ENCODE assay signal across 19 cellular contexts in genomic region chr12:54356228-54356627, GRCh38. TPM values are rescaled to one million over a fixed set of nuclear protein-coding genes. Genes with fewer than 3 reads are reported as not detected.
A peak's percentile ranks its signal among the peaks of the same experiment; 100 is the strongest.
DNase-seq lines count a peak whose midpoint lies in the region; ATAC-seq and TF ChIP-seq lines count a peak whose summit lies in the region.
"Had no signal": no experiment of that assay in that cellular context is flagged by ENCODE, and none has a peak within 500 bp of the region (broad histone marks: within the 10 kb centered on the region; RNA-seq: fewer than 3 reads in every experiment).

No MANE protein-coding gene starts in this region.

- TF ChIP-seq CTCF in OCI-LY1 (IDR thresholded peaks at IDR 0.05; ENCODE audit: low read length): no peak
- no peak for TF ChIP-seq CTCF in glutamatergic neuron (IDR thresholded peaks at IDR 0.05; ENCODE audit: partially characterized antibody, unreplicated experiment)
- TF ChIP-seq CTCF in omental fat pad (IDR thresholded peaks at IDR 0.05): no peak

- in situ Hi-C loops in GM23248 (cut with MboI): no loop called here

- H4K91ac ChIP-seq in trophoblast cell (ENCODE audit: low read depth, low read length): peak overlapping the region; percentile 45

- WGBS in trophoblast cell (ENCODE audit: extremely low coverage, insufficient coverage, insufficient read length): no CpG with 5 or more reads among the region's 3 CpGs
- WGBS in GM23248 (ENCODE audit: low coverage in 1 of 2, low lambda C conversion rate in 2 of 2, missing lambda C conversion rate in 2 of 2), 2 experiments: 42 to 59% methylated on average over 3 of the region's 3 CpGs

- H3K9me2 ChIP-seq in OCI-LY1 (ENCODE audit: low read depth, low read length): no peaks in the 10 kb centered on the region
- no peaks in the 10 kb centered on the region for H3K9me2 ChIP-seq in GM23248 (ENCODE audit: insufficient read depth)

- H3K36me3 Mint-ChIP-seq in glutamatergic neuron (ENCODE audit: unreplicated experiment): peaks cover 3% of the 10 kb centered on the region

- no peaks in the 10 kb centered on the region for H3K27me3 ChIP-seq in BLaER1 treated with 17β-estradiol and CSF1 and Interleukin-3, amounts not matched to agents 10 nM and 100 nM
- H3K27me3 ChIP-seq in OCI-LY1 (ENCODE audit: insufficient read depth, low read length) (no peaks in the 10 kb centered on the region), trophoblast cell (ENCODE audit: insufficient read depth, low read length) (no peaks in the 10 kb centered on the region), GM23248 (replicated peaks; ENCODE audit: insufficient read depth) (no peaks in the 10 kb centered on the region)
- H3K27me3 ChIP-seq: heart right ventricle had no signal

- peak overlapping the region in 6 of 11 experiments; percentile 95 to 98 (median 97); a peak in 5 of 22 replicates for H3K4me2 ChIP-seq in BLaER1 treated with 17β-estradiol and CSF1 and Interleukin-3, amounts not matched to agents 10 nM and 100 nM
- H3K4me2 ChIP-seq in OCI-LY1 (ENCODE audit: low read length) (peak overlapping the region; percentile 96; the same call in 1 of the 2 replicates), trophoblast cell (ENCODE audit: low read length) (no peak overlapping the region), GM23248 (ENCODE audit: unreplicated experiment) (no peak overlapping the region)

- peaks cover 47 to 86% (median 63%) of the 10 kb centered on the region in 10 experiments for H3K4me1 ChIP-seq in BLaER1 treated with 17β-estradiol and CSF1 and Interleukin-3, amounts not matched to agents 10 nM and 100 nM
- H3K4me1 ChIP-seq in OCI-LY1 (ENCODE audit: insufficient read depth, low read length, severe bottlenecking) (peaks cover 30% of the 10 kb centered on the region), trophoblast cell (ENCODE audit: control insufficient read depth in 1 of 2, insufficient read depth in 2 of 2, low read length in 2 of 2) (peaks cover 45 to 60% of the 10 kb centered on the region in 2 experiments), GM23248 (ENCODE audit: insufficient read depth) (peaks cover 42% of the 10 kb centered on the region)

- H3K36me3 ChIP-seq in BLaER1 treated with 17β-estradiol and CSF1 and Interleukin-3, amounts not matched to agents 10 nM and 100 nM: peaks cover 2 to 43% (median 13%) of the 10 kb centered on the region in 11 experiments
- H3K36me3 ChIP-seq in OCI-LY1 (ENCODE audit: insufficient read depth, low read length) (peaks cover 4% of the 10 kb centered on the region; the same call in 1 of the 2 replicates), trophoblast cell (ENCODE audit: control insufficient read depth in 1 of 2, insufficient read depth in 2 of 2, low read length in 2 of 2) (peaks cover 0 to 1% of the 10 kb centered on the region in 2 experiments), GM23248 (ENCODE audit: low read depth) (no peaks in the 10 kb centered on the region)

- H3K79me1 ChIP-seq in trophoblast cell (ENCODE audit: low read length): peaks cover 22% of the 10 kb centered on the region

- H3K79me2 ChIP-seq in OCI-LY1 (ENCODE audit: insufficient read depth, low read length) (no peaks in the 10 kb centered on the region), trophoblast cell (ENCODE audit: control insufficient read depth, insufficient read depth, low read length, poor library complexity) (peaks cover 3% of the 10 kb centered on the region), GM23248 (ENCODE audit: insufficient read depth) (no peaks in the 10 kb centered on the region)

- peak overlapping the region; percentile 68 for H2BK12ac ChIP-seq in trophoblast cell (ENCODE audit: low read length)

- H2AFZ ChIP-seq in OCI-LY1 (ENCODE audit: low read length) (no peak overlapping the region), trophoblast cell (ENCODE audit: insufficient read depth, low read length, poor library complexity) (no peak overlapping the region), GM23248 (no peak overlapping the region)

- no peak for DNase-seq in glutamatergic neuron
- DNase-seq in trophoblast cell: no peak
- DNase-seq in substantia nigra (lab: John Stamatoyannopoulos, UW): no peak
- no peak for DNase-seq in omental fat pad (ENCODE audit: low spot score)
- no peak for DNase-seq in GM23248
- no peak for DNase-seq in EL
- DNase-seq: activated CD8-positive, alpha-beta memory T cell treated with anti-CD3 and anti-CD28 coated beads, Interleukin-2, amount 50 U/mL, for 48 hours; activated naive CD8-positive, alpha-beta T cell treated with anti-CD3 and anti-CD28 coated beads, Interleukin-2, amount 50 U/mL, for 24 hours; heart right ventricle; Kasumi-1; naive thymus-derived CD8-positive, alpha-beta T cell; stimulated activated naive CD8-positive, alpha-beta T cell treated with anti-CD3 and anti-CD28 coated beads, Interleukin-15, Interleukin-2, amounts not matched to agents 100 U/mL and 50 U/mL, for 24 hours; SW 1271 had no signal

- H3K4me3 Mint-ChIP-seq in glutamatergic neuron (ENCODE audit: unreplicated experiment): peak overlapping the region; percentile 56
- H3K4me3 Mint-ChIP-seq: activated naive CD8-positive, alpha-beta T cell treated with anti-CD3 and anti-CD28 coated beads, Interleukin-2, amount 50 U/mL, for 24 hours; central memory CD8-positive, alpha-beta T cell had no signal

- H2BK120ac ChIP-seq in trophoblast cell (ENCODE audit: insufficient read depth, low read length, poor library complexity): no peak overlapping the region

- H3K27ac ChIP-seq in BLaER1 treated with 17β-estradiol and CSF1 and Interleukin-3, amounts not matched to agents 10 nM and 100 nM: peak overlapping the region in 3 of 11 experiments; percentile 8 to 16 (median 12); a peak in 4 of 22 replicates
- H3K27ac ChIP-seq in OCI-LY1 (ENCODE audit: low read depth, low read length, poor library complexity, severe bottlenecking): peak overlapping the region; percentile 79
- peak overlapping the region; percentile 77 for H3K27ac ChIP-seq in trophoblast cell (ENCODE audit: low read depth, low read length)
- H3K27ac ChIP-seq in substantia nigra (ENCODE audit: low read depth, low read length, poor library complexity, severe bottlenecking): no peak overlapping the region
- H3K27ac ChIP-seq in GM23248: no peak overlapping the region
- H3K27ac ChIP-seq: heart right ventricle had no signal

- peaks cover 0 to 59% (median 0%) of the 10 kb centered on the region in 11 experiments; a peak in 6 of 22 replicates for H4K20me1 ChIP-seq in BLaER1 treated with 17β-estradiol and CSF1 and Interleukin-3, amounts not matched to agents 10 nM and 100 nM
- H4K20me1 ChIP-seq in OCI-LY1 (ENCODE audit: insufficient read depth, low read length) (no peaks in the 10 kb centered on the region), GM23248 (ENCODE audit: insufficient read depth) (no peaks in the 10 kb centered on the region)

- H3K4me1 Mint-ChIP-seq in glutamatergic neuron (ENCODE audit: low read depth, unreplicated experiment): peaks cover 48% of the 10 kb centered on the region

- peaks cover 11% of the 10 kb centered on the region for H3K27me3 Mint-ChIP-seq in glutamatergic neuron (ENCODE audit: unreplicated experiment)
- H3K27me3 Mint-ChIP-seq: activated naive CD8-positive, alpha-beta T cell treated with anti-CD3 and anti-CD28 coated beads, Interleukin-2, amount 50 U/mL, for 24 hours; central memory CD8-positive, alpha-beta T cell; naive thymus-derived CD8-positive, alpha-beta T cell had no signal

- H2BK5ac ChIP-seq in trophoblast cell (ENCODE audit: low read depth, low read length, poor library complexity): peak overlapping the region; percentile 44

- H2AK5ac ChIP-seq in trophoblast cell (ENCODE audit: low read length): peak overlapping the region; percentile 49

- H3F3A ChIP-seq in OCI-LY1 (ENCODE audit: insufficient read depth, low read length) (no peaks in the 10 kb centered on the region), GM23248 (ENCODE audit: insufficient read depth) (peaks cover 28% of the 10 kb centered on the region)

- H3K4me3 ChIP-seq in BLaER1 treated with 17β-estradiol and CSF1 and Interleukin-3, amounts not matched to agents 10 nM and 100 nM: no peak overlapping the region
- no peak overlapping the region for H3K4me3 ChIP-seq in OCI-LY1 (ENCODE audit: low read depth, low read length, poor library complexity, severe bottlenecking)
- H3K4me3 ChIP-seq in trophoblast cell (ENCODE audit: low read depth, low read length): no peak overlapping the region
- no peak overlapping the region for H3K4me3 ChIP-seq in GM23248
- H3K4me3 ChIP-seq: heart right ventricle had no signal

- no peak overlapping the region for H3K4ac ChIP-seq in trophoblast cell (ENCODE audit: low read depth, low read length)

- H3K9me3 Mint-ChIP-seq in glutamatergic neuron (ENCODE audit: unreplicated experiment): peaks cover 7% of the 10 kb centered on the region
- H3K9me3 Mint-ChIP-seq: activated naive CD8-positive, alpha-beta T cell treated with anti-CD3 and anti-CD28 coated beads, Interleukin-2, amount 50 U/mL, for 24 hours; central memory CD8-positive, alpha-beta T cell; naive thymus-derived CD8-positive, alpha-beta T cell had no signal

- H3K14ac ChIP-seq in trophoblast cell (ENCODE audit: low read length): no peak overlapping the region

- peak overlapping the region in 4 of 11 experiments; percentile 11 to 90 (median 20); a peak in 6 of 22 replicates for H3K9ac ChIP-seq in BLaER1 treated with 17β-estradiol and CSF1 and Interleukin-3, amounts not matched to agents 10 nM and 100 nM
- H3K9ac ChIP-seq in OCI-LY1 (ENCODE audit: low read length): no peak overlapping the region; the same call in 1 of the 2 replicates
- no peak overlapping the region for H3K9ac ChIP-seq in trophoblast cell (ENCODE audit: low read length)
- H3K9ac ChIP-seq in GM23248: no peak overlapping the region

- no peak overlapping the region for H3K18ac ChIP-seq in trophoblast cell (ENCODE audit: low read length)

- H4K8ac ChIP-seq in trophoblast cell (ENCODE audit: low read depth, low read length): no peak overlapping the region

- no peak overlapping the region for H3K23ac ChIP-seq in trophoblast cell (ENCODE audit: low read length)

- H3K27ac Mint-ChIP-seq in glutamatergic neuron (ENCODE audit: unreplicated experiment): peak overlapping the region; percentile 29
- H3K27ac Mint-ChIP-seq: activated naive CD8-positive, alpha-beta T cell treated with anti-CD3 and anti-CD28 coated beads, Interleukin-2, amount 50 U/mL, for 24 hours had no signal

- H4K12ac ChIP-seq in trophoblast cell (ENCODE audit: low read depth, low read length): no peak overlapping the region

- no peak for ATAC-seq in omental fat pad (ENCODE audit: low FRiP score)
- ATAC-seq: activated CD4-positive, CD25-positive, alpha-beta regulatory T cell treated with anti-CD3 and anti-CD28 coated beads, Interleukin-2, amount 50 U/mL, for 24 hours; activated naive CD8-positive, alpha-beta T cell treated with anti-CD3 and anti-CD28 coated beads, Interleukin-2, amount 50 U/mL, for 24 hours; HCT116; heart right ventricle; naive thymus-derived CD8-positive, alpha-beta T cell; stimulated activated naive CD8-positive, alpha-beta T cell treated with anti-CD3 and anti-CD28 coated beads, Interleukin-15, Interleukin-2, amounts not matched to agents 100 U/mL and 50 U/mL, for 24 hours had no signal

- no peaks in the 10 kb centered on the region for H3K9me3 ChIP-seq in BLaER1 treated with 17β-estradiol and CSF1 and Interleukin-3, amounts not matched to agents 10 nM and 100 nM (replicated peaks in 1 of 11)
- H3K9me3 ChIP-seq in OCI-LY1 (ENCODE audit: low read length): no peaks in the 10 kb centered on the region
- no peaks in the 10 kb centered on the region for H3K9me3 ChIP-seq in trophoblast cell (ENCODE audit: insufficient read depth, low read depth, low read length)
- no peaks in the 10 kb centered on the region for H3K9me3 ChIP-seq in GM23248 (ENCODE audit: low read depth)
- H3K9me3 ChIP-seq: heart right ventricle had no signal

RNA-seq across cellular contexts. Expression of gene GPR84, which starts 8.1 kb away (rescaled TPM):
- total RNA-seq in glutamatergic neuron (ENCODE audit: unreplicated experiment): not detected
- polyA plus RNA-seq in trophoblast cell (2013): 0.04 and 0.06 TPM in 2 replicates
- total RNA-seq in omental fat pad: 1 to 10 TPM in 3 of 4 donors, not detected in 1; 1.0 to 3.5 (median 2.9) TPM
- not detected in 2 replicates for total RNA-seq in GM23248 (2014; rRNA removed; shearing (Covaris generic))
- polyA plus RNA-seq in GM23248 (2016; fragmentation: Nextera tagmentation; extraction: Ambion mirVana): not detected in 2 replicates
- total RNA-seq: epithelial cell of proximal tubule; naive thymus-derived CD8-positive, alpha-beta T cell had no signal
- polyA plus RNA-seq: naive thymus-derived CD8-positive, alpha-beta T cell had no signal

RNA-seq across cellular contexts. Expression of gene ZNF385A, which starts 28.3 kb away (rescaled TPM):
- total RNA-seq in glutamatergic neuron (ENCODE audit: unreplicated experiment) (26.6 TPM), omental fat pad (10 to 100 TPM in 3 of 4 donors, 1 to 10 TPM in 1; 9.5 to 36.3 (median 21.8) TPM)
- 74.0 and 75.2 TPM in 2 replicates for polyA plus RNA-seq in trophoblast cell (2013)
- 1.6 and 1.8 TPM in 2 replicates for total RNA-seq in GM23248 (2014; rRNA removed; shearing (Covaris generic))
- polyA plus RNA-seq in GM23248 (2016; fragmentation: Nextera tagmentation; extraction: Ambion mirVana): 2.9 and 3.1 TPM in 2 replicates

RNA-seq across cellular contexts. Expression of gene COPZ1, which starts 31.3 kb away (rescaled TPM):
- total RNA-seq in glutamatergic neuron (ENCODE audit: unreplicated experiment) (88.6 TPM), omental fat pad (100 to 1,000 TPM in 1 of 4 donors, 10 to 100 TPM in 3; 55.5 to 114 (median 81.8) TPM)
- 133 and 138 TPM in 2 replicates for polyA plus RNA-seq in trophoblast cell (2013)
- total RNA-seq in GM23248 (2014; rRNA removed; shearing (Covaris generic)): 149 and 204 TPM in 2 replicates
- 170 and 183 TPM in 2 replicates for polyA plus RNA-seq in GM23248 (2016; fragmentation: Nextera tagmentation; extraction: Ambion mirVana)

RNA-seq across cellular contexts. Expression of gene NFE2, which starts 55.4 kb away (rescaled TPM):
- total RNA-seq in glutamatergic neuron (ENCODE audit: unreplicated experiment) (not detected), omental fat pad (10 to 100 TPM in 1 of 4 donors, 1 to 10 TPM in 2, under 1 TPM in 1; 0.72 to 16.9 (median 2.1) TPM)
- polyA plus RNA-seq in trophoblast cell (2013): 0.92 and 0.97 TPM in 2 replicates
- total RNA-seq in GM23248 (2014; rRNA removed; shearing (Covaris generic)): not detected in 2 replicates
- polyA plus RNA-seq in GM23248 (2016; fragmentation: Nextera tagmentation; extraction: Ambion mirVana): 0.46 TPM in 1 of 2 replicates, not detected in the other
- total RNA-seq: epithelial cell of proximal tubule; naive thymus-derived CD8-positive, alpha-beta T cell had no signal

Comparison
In these comparisons a context has a peak if more than half of its experiments do, and no peak if none do; other contexts are left out.
1. H3K27ac ChIP-seq: peak in OCI-LY1 (single experiment) and trophoblast cell (single experiment); none in substantia nigra (single experiment) and GM23248 (single experiment).
2. H3K4me2 ChIP-seq: peak in BLaER1 treated with 17β-estradiol and CSF1 and Interleukin-3, amounts not matched to agents 10 nM and 100 nM (6 of 11) and OCI-LY1 (single experiment); none in trophoblast cell (single experiment) and GM23248 (single experiment).